Comparison of ENCODE assay signal across 1 cellular context in the genomic region with DNA sequence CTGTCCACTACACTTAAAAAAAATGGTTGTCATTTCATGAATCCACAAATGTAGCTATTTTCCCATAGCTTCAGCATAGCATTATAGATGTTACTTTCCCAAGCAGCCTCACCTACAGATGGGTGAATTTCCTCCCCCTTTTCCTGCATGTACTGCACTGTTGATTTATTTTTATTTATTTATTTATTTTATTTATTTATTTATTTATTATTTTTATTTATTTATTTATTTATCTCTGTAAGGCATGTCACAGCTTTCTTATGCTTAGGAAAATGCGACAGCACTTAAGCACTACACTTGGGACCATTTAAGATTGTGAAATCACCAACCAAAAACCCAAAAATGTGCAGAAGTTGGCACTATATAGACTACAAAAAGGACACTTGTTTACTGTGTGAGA.
TF ChIP-seq lines count a peak whose summit lies in the region.

No MANE protein-coding gene starts in this region.

TF ChIP-seq in HEK293, 187 proteins besides CTCF, POLR2A, EP300 and RAD21 (continued from another document and continues in another):
- TF ChIP-seq, protein P1, sequence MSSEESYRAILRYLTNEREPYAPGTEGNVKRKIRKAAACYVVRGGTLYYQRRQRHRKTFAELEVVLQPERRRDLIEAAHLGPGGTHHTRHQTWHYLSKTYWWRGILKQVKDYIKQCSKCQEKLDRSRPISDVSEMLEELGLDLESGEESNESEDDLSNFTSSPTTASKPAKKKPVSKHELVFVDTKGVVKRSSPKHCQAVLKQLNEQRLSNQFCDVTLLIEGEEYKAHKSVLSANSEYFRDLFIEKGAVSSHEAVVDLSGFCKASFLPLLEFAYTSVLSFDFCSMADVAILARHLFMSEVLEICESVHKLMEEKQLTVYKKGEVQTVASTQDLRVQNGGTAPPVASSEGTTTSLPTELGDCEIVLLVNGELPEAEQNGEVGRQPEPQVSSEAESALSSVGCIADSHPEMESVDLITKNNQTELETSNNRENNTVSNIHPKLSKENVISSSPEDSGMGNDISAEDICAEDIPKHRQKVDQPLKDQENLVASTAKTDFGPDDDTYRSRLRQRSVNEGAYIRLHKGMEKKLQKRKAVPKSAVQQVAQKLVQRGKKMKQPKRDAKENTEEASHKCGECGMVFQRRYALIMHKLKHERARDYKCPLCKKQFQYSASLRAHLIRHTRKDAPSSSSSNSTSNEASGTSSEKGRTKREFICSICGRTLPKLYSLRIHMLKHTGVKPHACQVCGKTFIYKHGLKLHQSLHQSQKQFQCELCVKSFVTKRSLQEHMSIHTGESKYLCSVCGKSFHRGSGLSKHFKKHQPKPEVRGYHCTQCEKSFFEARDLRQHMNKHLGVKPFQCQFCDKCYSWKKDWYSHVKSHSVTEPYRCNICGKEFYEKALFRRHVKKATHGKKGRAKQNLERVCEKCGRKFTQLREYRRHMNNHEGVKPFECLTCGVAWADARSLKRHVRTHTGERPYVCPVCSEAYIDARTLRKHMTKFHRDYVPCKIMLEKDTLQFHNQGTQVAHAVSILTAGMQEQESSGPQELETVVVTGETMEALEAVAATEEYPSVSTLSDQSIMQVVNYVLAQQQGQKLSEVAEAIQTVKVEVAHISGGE (tag by site-specific recombination; conservative IDR thresholded peaks at IDR 0.05; ENCODE audit: low read depth) = peak; percentile 84
- TF ChIP-seq ZNF664 (tag by site-specific recombination; IDR thresholded peaks at IDR 0.05) (peak; percentile 65; the same call in 1 of the 2 replicates), ZNF548 (tag by site-specific recombination; IDR thresholded peaks at IDR 0.05) (no peak), ZNF707 (tag by site-specific recombination; IDR thresholded peaks at IDR 0.05) (no peak), ZNF48 (tag by site-specific recombination; IDR thresholded peaks at IDR 0.05) (no peak), ZNF660 (tag by site-specific recombination; IDR thresholded peaks at IDR 0.05) (no peak), ZNF266 (tag by site-specific recombination; IDR thresholded peaks at IDR 0.05; ENCODE audit: low read depth) (no peak), ZNF433 (tag by site-specific recombination; IDR thresholded peaks at IDR 0.05; ENCODE audit: low read depth) (peak; percentile 77), SP2 (tag by site-specific recombination; IDR thresholded peaks at IDR 0.05) (no peak), ZSCAN16 (tag by site-specific recombination; IDR thresholded peaks at IDR 0.05) (no peak), OVOL3 (tag by site-specific recombination; IDR thresholded peaks at IDR 0.05) (peak; percentile 49; the same call in 1 of the 2 replicates), ZNF514 (tag by site-specific recombination; IDR thresholded peaks at IDR 0.05) (no peak), ZNF629 (tag by site-specific recombination; IDR thresholded peaks at IDR 0.05) (peak; percentile 40), ZNF133 (tag by site-specific recombination; IDR thresholded peaks at IDR 0.05) (no peak), BCL11A (tag by site-specific recombination; IDR thresholded peaks at IDR 0.05; ENCODE audit: low read depth) (no peak), ZNF558 (tag by site-specific recombination; IDR thresholded peaks at IDR 0.05) (no peak), MZF1 (tag by site-specific recombination; IDR thresholded peaks at IDR 0.05; ENCODE audit: borderline replicate concordance) (no peak), ZNF792 (tag by site-specific recombination; IDR thresholded peaks at IDR 0.05) (no peak), ZNF24 (tag by site-specific recombination; IDR thresholded peaks at IDR 0.05) (no peak), ZNF175 (tag by site-specific recombination; IDR thresholded peaks at IDR 0.05) (no peak), ZNF19 (tag by site-specific recombination; IDR thresholded peaks at IDR 0.05; ENCODE audit: low read depth) (no peak), ZNF416 (tag by site-specific recombination; IDR thresholded peaks at IDR 0.05) (no peak), ZNF146 (tag by site-specific recombination; IDR thresholded peaks at IDR 0.05) (no peak), SP7 (tag by site-specific recombination; IDR thresholded peaks at IDR 0.05) (no peak), ZNF776 (tag by site-specific recombination; IDR thresholded peaks at IDR 0.05; ENCODE audit: borderline replicate concordance) (no peak), ZNF350 (tag by site-specific recombination; IDR thresholded peaks at IDR 0.05) (no peak), HOXD13 (CRISPR knock-in tag; IDR thresholded peaks at IDR 0.05; ENCODE audit: borderline replicate concordance) (no peak), ZNF654 (tag by site-specific recombination; IDR thresholded peaks at IDR 0.05; ENCODE audit: low read depth) (no peak), ZNF138 (tag by site-specific recombination; IDR thresholded peaks at IDR 0.05; ENCODE audit: borderline replicate concordance) (no peak), ZNF76 (tag by site-specific recombination; IDR thresholded peaks at IDR 0.05; ENCODE audit: borderline replicate concordance, low read depth) (no peak), ZNF837 (tag by site-specific recombination; IDR thresholded peaks at IDR 0.05) (no peak), ZBTB8A (tag by site-specific recombination; IDR thresholded peaks at IDR 0.05) (peak; percentile 67), ZBTB17 (tag by site-specific recombination; IDR thresholded peaks at IDR 0.05) (no peak)
- TF ChIP-seq, protein P2, sequence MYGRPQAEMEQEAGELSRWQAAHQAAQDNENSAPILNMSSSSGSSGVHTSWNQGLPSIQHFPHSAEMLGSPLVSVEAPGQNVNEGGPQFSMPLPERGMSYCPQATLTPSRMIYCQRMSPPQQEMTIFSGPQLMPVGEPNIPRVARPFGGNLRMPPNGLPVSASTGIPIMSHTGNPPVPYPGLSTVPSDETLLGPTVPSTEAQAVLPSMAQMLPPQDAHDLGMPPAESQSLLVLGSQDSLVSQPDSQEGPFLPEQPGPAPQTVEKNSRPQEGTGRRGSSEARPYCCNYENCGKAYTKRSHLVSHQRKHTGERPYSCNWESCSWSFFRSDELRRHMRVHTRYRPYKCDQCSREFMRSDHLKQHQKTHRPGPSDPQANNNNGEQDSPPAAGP (tag by site-specific recombination; IDR thresholded peaks at IDR 0.05) = no peak
- TF ChIP-seq, protein P3, sequence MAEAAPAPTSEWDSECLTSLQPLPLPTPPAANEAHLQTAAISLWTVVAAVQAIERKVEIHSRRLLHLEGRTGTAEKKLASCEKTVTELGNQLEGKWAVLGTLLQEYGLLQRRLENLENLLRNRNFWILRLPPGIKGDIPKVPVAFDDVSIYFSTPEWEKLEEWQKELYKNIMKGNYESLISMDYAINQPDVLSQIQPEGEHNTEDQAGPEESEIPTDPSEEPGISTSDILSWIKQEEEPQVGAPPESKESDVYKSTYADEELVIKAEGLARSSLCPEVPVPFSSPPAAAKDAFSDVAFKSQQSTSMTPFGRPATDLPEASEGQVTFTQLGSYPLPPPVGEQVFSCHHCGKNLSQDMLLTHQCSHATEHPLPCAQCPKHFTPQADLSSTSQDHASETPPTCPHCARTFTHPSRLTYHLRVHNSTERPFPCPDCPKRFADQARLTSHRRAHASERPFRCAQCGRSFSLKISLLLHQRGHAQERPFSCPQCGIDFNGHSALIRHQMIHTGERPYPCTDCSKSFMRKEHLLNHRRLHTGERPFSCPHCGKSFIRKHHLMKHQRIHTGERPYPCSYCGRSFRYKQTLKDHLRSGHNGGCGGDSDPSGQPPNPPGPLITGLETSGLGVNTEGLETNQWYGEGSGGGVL (tag by site-specific recombination; IDR thresholded peaks at IDR 0.05) = no peak
- TF ChIP-seq, protein P4, sequence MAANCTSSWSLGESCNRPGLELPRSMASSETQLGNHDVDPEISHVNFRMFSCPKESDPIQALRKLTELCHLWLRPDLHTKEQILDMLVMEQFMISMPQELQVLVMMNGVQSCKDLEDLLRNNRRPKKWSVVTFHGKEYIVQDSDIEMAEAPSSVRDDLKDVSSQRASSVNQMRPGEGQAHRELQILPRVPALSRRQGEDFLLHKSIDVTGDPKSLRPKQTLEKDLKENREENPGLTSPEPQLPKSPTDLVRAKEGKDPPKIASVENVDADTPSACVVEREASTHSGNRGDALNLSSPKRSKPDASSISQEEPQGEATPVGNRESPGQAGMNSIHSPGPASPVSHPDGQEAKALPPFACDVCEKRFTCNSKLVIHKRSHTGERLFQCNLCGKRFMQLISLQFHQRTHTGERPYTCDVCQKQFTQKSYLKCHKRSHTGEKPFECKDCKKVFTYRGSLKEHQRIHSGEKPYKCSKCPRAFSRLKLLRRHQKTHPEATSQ (tag by site-specific recombination; IDR thresholded peaks at IDR 0.05) = no peak
- TF ChIP-seq, protein P5, sequence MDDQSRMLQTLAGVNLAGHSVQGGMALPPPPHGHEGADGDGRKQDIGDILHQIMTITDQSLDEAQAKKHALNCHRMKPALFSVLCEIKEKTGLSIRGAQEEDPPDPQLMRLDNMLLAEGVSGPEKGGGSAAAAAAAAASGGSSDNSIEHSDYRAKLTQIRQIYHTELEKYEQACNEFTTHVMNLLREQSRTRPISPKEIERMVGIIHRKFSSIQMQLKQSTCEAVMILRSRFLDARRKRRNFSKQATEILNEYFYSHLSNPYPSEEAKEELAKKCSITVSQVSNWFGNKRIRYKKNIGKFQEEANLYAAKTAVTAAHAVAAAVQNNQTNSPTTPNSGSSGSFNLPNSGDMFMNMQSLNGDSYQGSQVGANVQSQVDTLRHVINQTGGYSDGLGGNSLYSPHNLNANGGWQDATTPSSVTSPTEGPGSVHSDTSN (CRISPR knock-in tag; IDR thresholded peaks at IDR 0.05) = no peak
- TF ChIP-seq, protein P6, sequence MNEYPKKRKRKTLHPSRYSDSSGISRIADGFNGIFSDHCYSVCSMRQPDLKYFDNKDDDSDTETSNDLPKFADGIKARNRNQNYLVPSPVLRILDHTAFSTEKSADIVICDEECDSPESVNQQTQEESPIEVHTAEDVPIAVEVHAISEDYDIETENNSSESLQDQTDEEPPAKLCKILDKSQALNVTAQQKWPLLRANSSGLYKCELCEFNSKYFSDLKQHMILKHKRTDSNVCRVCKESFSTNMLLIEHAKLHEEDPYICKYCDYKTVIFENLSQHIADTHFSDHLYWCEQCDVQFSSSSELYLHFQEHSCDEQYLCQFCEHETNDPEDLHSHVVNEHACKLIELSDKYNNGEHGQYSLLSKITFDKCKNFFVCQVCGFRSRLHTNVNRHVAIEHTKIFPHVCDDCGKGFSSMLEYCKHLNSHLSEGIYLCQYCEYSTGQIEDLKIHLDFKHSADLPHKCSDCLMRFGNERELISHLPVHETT (tag by site-specific recombination; IDR thresholded peaks at IDR 0.05) = no peak
- TF ChIP-seq, protein P7, sequence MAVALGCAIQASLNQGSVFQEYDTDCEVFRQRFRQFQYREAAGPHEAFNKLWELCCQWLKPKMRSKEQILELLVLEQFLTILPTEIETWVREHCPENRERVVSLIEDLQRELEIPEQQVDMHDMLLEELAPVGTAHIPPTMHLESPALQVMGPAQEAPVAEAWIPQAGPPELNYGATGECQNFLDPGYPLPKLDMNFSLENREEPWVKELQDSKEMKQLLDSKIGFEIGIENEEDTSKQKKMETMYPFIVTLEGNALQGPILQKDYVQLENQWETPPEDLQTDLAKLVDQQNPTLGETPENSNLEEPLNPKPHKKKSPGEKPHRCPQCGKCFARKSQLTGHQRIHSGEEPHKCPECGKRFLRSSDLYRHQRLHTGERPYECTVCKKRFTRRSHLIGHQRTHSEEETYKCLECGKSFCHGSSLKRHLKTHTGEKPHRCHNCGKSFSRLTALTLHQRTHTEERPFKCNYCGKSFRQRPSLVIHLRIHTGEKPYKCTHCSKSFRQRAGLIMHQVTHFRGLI (tag by site-specific recombination; IDR thresholded peaks at IDR 0.05) = no peak
- TF ChIP-seq, protein P8, sequence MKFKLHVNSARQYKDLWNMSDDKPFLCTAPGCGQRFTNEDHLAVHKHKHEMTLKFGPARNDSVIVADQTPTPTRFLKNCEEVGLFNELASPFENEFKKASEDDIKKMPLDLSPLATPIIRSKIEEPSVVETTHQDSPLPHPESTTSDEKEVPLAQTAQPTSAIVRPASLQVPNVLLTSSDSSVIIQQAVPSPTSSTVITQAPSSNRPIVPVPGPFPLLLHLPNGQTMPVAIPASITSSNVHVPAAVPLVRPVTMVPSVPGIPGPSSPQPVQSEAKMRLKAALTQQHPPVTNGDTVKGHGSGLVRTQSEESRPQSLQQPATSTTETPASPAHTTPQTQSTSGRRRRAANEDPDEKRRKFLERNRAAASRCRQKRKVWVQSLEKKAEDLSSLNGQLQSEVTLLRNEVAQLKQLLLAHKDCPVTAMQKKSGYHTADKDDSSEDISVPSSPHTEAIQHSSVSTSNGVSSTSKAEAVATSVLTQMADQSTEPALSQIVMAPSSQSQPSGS (tag by site-specific recombination; IDR thresholded peaks at IDR 0.05; ENCODE audit: low read depth) = no peak
- TF ChIP-seq, protein P9, sequence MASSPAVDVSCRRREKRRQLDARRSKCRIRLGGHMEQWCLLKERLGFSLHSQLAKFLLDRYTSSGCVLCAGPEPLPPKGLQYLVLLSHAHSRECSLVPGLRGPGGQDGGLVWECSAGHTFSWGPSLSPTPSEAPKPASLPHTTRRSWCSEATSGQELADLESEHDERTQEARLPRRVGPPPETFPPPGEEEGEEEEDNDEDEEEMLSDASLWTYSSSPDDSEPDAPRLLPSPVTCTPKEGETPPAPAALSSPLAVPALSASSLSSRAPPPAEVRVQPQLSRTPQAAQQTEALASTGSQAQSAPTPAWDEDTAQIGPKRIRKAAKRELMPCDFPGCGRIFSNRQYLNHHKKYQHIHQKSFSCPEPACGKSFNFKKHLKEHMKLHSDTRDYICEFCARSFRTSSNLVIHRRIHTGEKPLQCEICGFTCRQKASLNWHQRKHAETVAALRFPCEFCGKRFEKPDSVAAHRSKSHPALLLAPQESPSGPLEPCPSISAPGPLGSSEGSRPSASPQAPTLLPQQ (tag by site-specific recombination; IDR thresholded peaks at IDR 0.05) = no peak
- TF ChIP-seq, protein P10, sequence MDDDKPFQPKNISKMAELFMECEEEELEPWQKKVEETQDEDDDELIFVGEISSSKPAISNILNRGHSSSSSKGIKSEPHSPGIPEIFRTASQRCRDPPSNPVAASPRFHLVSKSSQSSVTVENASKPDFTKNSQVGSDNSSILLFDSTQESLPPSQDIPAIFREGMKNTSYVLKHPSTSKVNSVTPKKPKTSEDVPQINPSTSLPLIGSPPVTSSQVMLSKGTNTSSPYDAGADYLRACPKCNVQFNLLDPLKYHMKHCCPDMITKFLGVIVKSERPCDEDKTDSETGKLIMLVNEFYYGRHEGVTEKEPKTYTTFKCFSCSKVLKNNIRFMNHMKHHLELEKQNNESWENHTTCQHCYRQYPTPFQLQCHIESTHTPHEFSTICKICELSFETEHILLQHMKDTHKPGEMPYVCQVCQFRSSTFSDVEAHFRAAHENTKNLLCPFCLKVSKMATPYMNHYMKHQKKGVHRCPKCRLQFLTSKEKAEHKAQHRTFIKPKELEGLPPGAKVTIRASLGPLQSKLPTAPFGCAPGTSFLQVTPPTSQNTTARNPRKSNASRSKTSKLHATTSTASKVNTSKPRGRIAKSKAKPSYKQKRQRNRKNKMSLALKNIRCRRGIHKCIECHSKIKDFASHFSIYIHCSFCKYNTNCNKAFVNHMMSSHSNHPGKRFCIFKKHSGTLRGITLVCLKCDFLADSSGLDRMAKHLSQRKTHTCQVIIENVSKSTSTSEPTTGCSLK (tag by site-specific recombination; IDR thresholded peaks at IDR 0.05) = no peak
- TF ChIP-seq, protein P11, sequence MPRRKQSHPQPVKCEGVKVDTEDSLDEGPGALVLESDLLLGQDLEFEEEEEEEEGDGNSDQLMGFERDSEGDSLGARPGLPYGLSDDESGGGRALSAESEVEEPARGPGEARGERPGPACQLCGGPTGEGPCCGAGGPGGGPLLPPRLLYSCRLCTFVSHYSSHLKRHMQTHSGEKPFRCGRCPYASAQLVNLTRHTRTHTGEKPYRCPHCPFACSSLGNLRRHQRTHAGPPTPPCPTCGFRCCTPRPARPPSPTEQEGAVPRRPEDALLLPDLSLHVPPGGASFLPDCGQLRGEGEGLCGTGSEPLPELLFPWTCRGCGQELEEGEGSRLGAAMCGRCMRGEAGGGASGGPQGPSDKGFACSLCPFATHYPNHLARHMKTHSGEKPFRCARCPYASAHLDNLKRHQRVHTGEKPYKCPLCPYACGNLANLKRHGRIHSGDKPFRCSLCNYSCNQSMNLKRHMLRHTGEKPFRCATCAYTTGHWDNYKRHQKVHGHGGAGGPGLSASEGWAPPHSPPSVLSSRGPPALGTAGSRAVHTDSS (tag by site-specific recombination; IDR thresholded peaks at IDR 0.05) = no peak
